1 cellular context compared by ENCODE assay signal in genomic region chr16:15642557-15643452, GRCh38.
TF ChIP-seq lines count a peak whose summit lies in the region.

Gene MARF1, minus strand, starts transcription at chr16:15643154. Its CDS starts 3,921 bp downstream, at chr16:15639233.

TF ChIP-seq in HepG2, 621 proteins besides CTCF, POLR2A, EP300 and RAD21 (continued from another document and continues in another):
- no peak for TF ChIP-seq ATF7 (IDR thresholded peaks at IDR 0.05)
- TF ChIP-seq ATF7 (CRISPR knock-in tag; IDR thresholded peaks at IDR 0.05) = no peak; the same call in 1 of the 2 replicates
- TF ChIP-seq JUN (CRISPR knock-in tag; IDR thresholded peaks at IDR 0.05) = no peak
- peak; percentile 57; the same call in 1 of the 2 replicates for TF ChIP-seq ZNF264 (CRISPR knock-in tag; IDR thresholded peaks at IDR 0.05)
- 0 out of 2 replicates have a peak, but pooled peaks have one; percentile 61 for TF ChIP-seq PHF21A (CRISPR knock-in tag; IDR thresholded peaks at IDR 0.05)
- no peak; the same call in 1 of the 2 replicates for TF ChIP-seq ZNF331 (CRISPR knock-in tag; IDR thresholded peaks at IDR 0.05)
- TF ChIP-seq PAWR (CRISPR knock-in tag; IDR thresholded peaks at IDR 0.05; ENCODE audit: borderline replicate concordance) = 0 out of 2 replicates have a peak, but pooled peaks have one; percentile 18
- TF ChIP-seq SKI (IDR thresholded peaks at IDR 0.05; ENCODE audit: partially characterized antibody) = peak; percentile 92
- peak; percentile 58; the same call in 1 of the 2 replicates for TF ChIP-seq IRX3 (CRISPR knock-in tag; IDR thresholded peaks at IDR 0.05; ENCODE audit: borderline replicate concordance, low read depth)
- 0 out of 2 replicates have a peak, but pooled peaks have one; percentile 79 for TF ChIP-seq SNAPC2 (CRISPR knock-in tag; IDR thresholded peaks at IDR 0.05)
- 0 out of 2 replicates have a peak, but pooled peaks have one; percentile 41 for TF ChIP-seq ZNF768 (CRISPR knock-in tag; IDR thresholded peaks at IDR 0.05)
- peak; percentile 93 for TF ChIP-seq FOXC1 (CRISPR knock-in tag; IDR thresholded peaks at IDR 0.05; ENCODE audit: borderline replicate concordance)
- TF ChIP-seq ZNF557 (CRISPR knock-in tag; IDR thresholded peaks at IDR 0.05) = no peak
- peak; percentile 86 for TF ChIP-seq PAXIP1 (CRISPR knock-in tag; conservative IDR thresholded peaks at IDR 0.05)
- peak; percentile 98 for TF ChIP-seq RBM39 (IDR thresholded peaks at IDR 0.05; ENCODE audit: low read depth, low read length, poor library complexity, severe bottlenecking)
- TF ChIP-seq FOXA3 (CRISPR knock-in tag; IDR thresholded peaks at IDR 0.05) = peak; percentile 66
- no peak for TF ChIP-seq NR1H2 (CRISPR knock-in tag; IDR thresholded peaks at IDR 0.05; ENCODE audit: borderline replicate concordance, low read depth)
- peak; percentile 95 for TF ChIP-seq ASH2L (IDR thresholded peaks at IDR 0.05; ENCODE audit: insufficient read length, low read depth, low read length)
- TF ChIP-seq MAF1 (CRISPR knock-in tag; IDR thresholded peaks at IDR 0.05; ENCODE audit: borderline replicate concordance) = no peak
- TF ChIP-seq SRY (CRISPR knock-in tag; IDR thresholded peaks at IDR 0.05) = peak; percentile 81; the same call in 1 of the 2 replicates
- TF ChIP-seq BATF2 (CRISPR knock-in tag; IDR thresholded peaks at IDR 0.05) = peak; percentile 34; the same call in 1 of the 2 replicates
- TF ChIP-seq ZFP36 (IDR thresholded peaks at IDR 0.05; ENCODE audit: borderline replicate concordance, low read depth, low read length, partially characterized antibody) = peak; percentile 4
- TF ChIP-seq RXRB (CRISPR knock-in tag; IDR thresholded peaks at IDR 0.05; ENCODE audit: borderline replicate concordance) = peak; percentile 87
- TF ChIP-seq CEBPG (CRISPR knock-in tag; IDR thresholded peaks at IDR 0.05) = 0 out of 2 replicates have a peak, but pooled peaks have one; percentile 62
- peak; percentile 74 for TF ChIP-seq GZF1 (CRISPR knock-in tag; IDR thresholded peaks at IDR 0.05)
- peak; percentile 54; the same call in 1 of the 2 replicates for TF ChIP-seq MYPOP (CRISPR knock-in tag; IDR thresholded peaks at IDR 0.05)
- no peak for TF ChIP-seq ZNF775 (CRISPR knock-in tag; IDR thresholded peaks at IDR 0.05; ENCODE audit: borderline replicate concordance)
- TF ChIP-seq ZNF142 (CRISPR knock-in tag; IDR thresholded peaks at IDR 0.05) = 0 out of 2 replicates have a peak, but pooled peaks have one; percentile 9
- TF ChIP-seq ZNF350 (CRISPR knock-in tag; IDR thresholded peaks at IDR 0.05; ENCODE audit: borderline replicate concordance, low read depth) = peak; percentile 67; the same call in 1 of the 2 replicates
- peak; percentile 78 for TF ChIP-seq TBL1XR1 (IDR thresholded peaks at IDR 0.05; ENCODE audit: borderline replicate concordance, low read length, partially characterized antibody)
- 0 out of 2 replicates have a peak, but pooled peaks have one; percentile 53 for TF ChIP-seq ZKSCAN5 (CRISPR knock-in tag; IDR thresholded peaks at IDR 0.05)
- TF ChIP-seq ZNF644 (CRISPR knock-in tag; IDR thresholded peaks at IDR 0.05; ENCODE audit: low read depth) = no peak; the same call in 1 of the 2 replicates
- TF ChIP-seq ZNF414 (CRISPR knock-in tag; IDR thresholded peaks at IDR 0.05) = peak; percentile 65; the same call in 1 of the 2 replicates
- TF ChIP-seq ZNF766 (CRISPR knock-in tag; IDR thresholded peaks at IDR 0.05; ENCODE audit: borderline replicate concordance) = no peak
- peak; percentile 87; the same call in 1 of the 2 replicates for TF ChIP-seq ZNF772 (CRISPR knock-in tag; IDR thresholded peaks at IDR 0.05)
- TF ChIP-seq SATB2 (CRISPR knock-in tag; IDR thresholded peaks at IDR 0.05) = no peak
- TF ChIP-seq NFATC3 (CRISPR knock-in tag; IDR thresholded peaks at IDR 0.05) = no peak; the same call in 1 of the 2 replicates
- peak; percentile 80 for TF ChIP-seq SALL1 (CRISPR knock-in tag; IDR thresholded peaks at IDR 0.05)
- TF ChIP-seq GATA4 (IDR thresholded peaks at IDR 0.05; ENCODE audit: borderline replicate concordance, low read depth) = peak; percentile 88
- peak; percentile 52 for TF ChIP-seq NCOA2 (CRISPR knock-in tag; IDR thresholded peaks at IDR 0.05)
- TF ChIP-seq ARID5B (CRISPR knock-in tag; IDR thresholded peaks at IDR 0.05) = peak; percentile 61
- TF ChIP-seq NAIF1 (CRISPR knock-in tag; IDR thresholded peaks at IDR 0.05; ENCODE audit: borderline replicate concordance) = peak; percentile 83; the same call in 1 of the 2 replicates
